Comparison of ENCODE assay signal across 8 cellular contexts in genomic region chr10:11741608-11742007, GRCh38. TPM values are rescaled to one million over a fixed set of nuclear protein-coding genes. Genes with fewer than 3 reads are reported as not detected.
DNase-seq lines count a peak whose midpoint lies in the region; ATAC-seq and TF ChIP-seq lines count a peak whose summit lies in the region.

No MANE protein-coding gene starts in this region.

- no peak for DNase-seq in GM12865 (ENCODE audit: low read depth)

- H3K4me3 ChIP-seq in GM12865 (ENCODE audit: low read depth, low read length) (peak overlapping the region; percentile 44), WI38 (ENCODE audit: low read depth, low read length) (peak overlapping the region; percentile 56), gastroesophageal sphincter (peak overlapping the region; percentile 11 to 67), skeletal muscle tissue (ENCODE audit: low read length in 3 of 3) (peak overlapping the region; percentile 69 to 72 (median 70))

- H3K4me1 ChIP-seq in gastroesophageal sphincter (peaks cover 0 to 25% (median 5%) of the 10 kb centered on the region in 3 donors), skeletal muscle tissue (ENCODE audit: control insufficient read depth in 3 of 3, insufficient read depth in 3 of 3, low read length in 3 of 3) (peaks cover 11 to 32% (median 13%) of the 10 kb centered on the region in 3 donors)

- H3K27me3 ChIP-seq in gastroesophageal sphincter, result peaks cover 6% of the 10 kb centered on the region
- H3K27me3 ChIP-seq in skeletal muscle tissue (ENCODE audit: control insufficient read depth in 3 of 3, insufficient read depth in 3 of 3, low read length in 3 of 3), result no peaks in the 10 kb centered on the region

- H3K9me3 ChIP-seq in gastroesophageal sphincter, result no peaks in the 10 kb centered on the region
- H3K9me3 ChIP-seq in skeletal muscle tissue (ENCODE audit: control insufficient read depth in 3 of 3, low read length in 3 of 3), result no peaks in the 10 kb centered on the region

- TF ChIP-seq EP300 in gastroesophageal sphincter (IDR thresholded peaks at IDR 0.05), result no peak

- WGBS in gastroesophageal sphincter (ENCODE audit: low coverage in 1 of 2), 2 donors, result 75 to 100% methylated on average over 1 to 6 of the region's 16 CpGs

- TF ChIP-seq CTCF in GM12865 (IDR thresholded peaks at IDR 0.05; ENCODE audit: insufficient read depth, low read depth, low read length, missing control alignments), result no peak
- TF ChIP-seq CTCF in WI38 (IDR thresholded peaks at IDR 0.05; ENCODE audit: low read depth, low read length), result no peak
- no peak for TF ChIP-seq CTCF in gastroesophageal sphincter (IDR thresholded peaks at IDR 0.05)

- H3K9ac ChIP-seq in skeletal muscle tissue (ENCODE audit: low read depth in 1 of 3, low read length in 3 of 3), result peak overlapping the region; percentile 7 to 76 (median 69)

- no peak for TF ChIP-seq POLR2A in gastroesophageal sphincter (IDR thresholded peaks at IDR 0.05)

- H3K36me3 ChIP-seq in gastroesophageal sphincter (no peaks in the 10 kb centered on the region), skeletal muscle tissue (ENCODE audit: control insufficient read depth in 3 of 3, insufficient read depth in 3 of 3, low read length in 3 of 3) (no peaks in the 10 kb centered on the region)

- H3K27ac ChIP-seq in gastroesophageal sphincter (no peak overlapping the region), skeletal muscle tissue (ENCODE audit: low read depth, low read length) (no peak overlapping the region)

- ATAC-seq in gastroesophageal sphincter (no peak), GM19397 (IDR thresholded peaks at IDR 0.05; ENCODE audit: unreplicated experiment) (no peak), HG03521 (IDR thresholded peaks at IDR 0.05; ENCODE audit: unreplicated experiment) (no peak), GM21367 (IDR thresholded peaks at IDR 0.05; ENCODE audit: unreplicated experiment) (no peak), HG03378 (IDR thresholded peaks at IDR 0.05; ENCODE audit: unreplicated experiment) (no peak)

RNA-seq across cellular contexts. Expression of gene ECHDC3, which starts 0.6 kb away (rescaled TPM):
- total RNA-seq in gastroesophageal sphincter (10 to 100 TPM in 3 of 4 donors, 1 to 10 TPM in 1; 7.3 to 19.3 (median 14.0) TPM), skeletal muscle tissue (20.9 TPM)
